18 cellular contexts compared by ENCODE assay signal in genomic region chr4:859496-859895, GRCh38. TPM values are rescaled to one million over a fixed set of nuclear protein-coding genes. Genes with fewer than 3 reads are reported as not detected.
A peak's percentile ranks its signal among the peaks of the same experiment; 100 is the strongest.
DNase-seq lines count a peak whose midpoint lies in the region; ATAC-seq, FAIRE-seq and TF ChIP-seq lines count a peak whose summit lies in the region.
"Had no signal": no experiment of that assay in that cellular context is flagged by ENCODE, and none has a peak within 500 bp of the region (broad histone marks: within the 10 kb centered on the region; RNA-seq: fewer than 3 reads in every experiment).

No MANE protein-coding gene starts in this region.

- H4K8ac ChIP-seq in H9 (replicated peaks; ENCODE audit: insufficient read length, low read depth, low read length), result no peak overlapping the region

- H2BK12ac ChIP-seq in H9 (ENCODE audit: insufficient read length, low read depth, low read length), result no peak overlapping the region

- H3K4me3 Mint-ChIP-seq in astrocyte (ENCODE audit: unreplicated experiment) (no peak overlapping the region), nephron progenitor cell (no peak overlapping the region), H9 (no peak overlapping the region)
- H3K4me3 Mint-ChIP-seq: CD4-positive, alpha-beta memory T cell; GM23338 had no signal

- H3K56ac ChIP-seq in H9 (ENCODE audit: insufficient read length, low read depth, low read length), result no peak overlapping the region

- WGBS in H9 (ENCODE audit: extremely low coverage, insufficient read length, low lambda C conversion rate), result no CpG with 5 or more reads among the region's 13 CpGs

- H3K27ac ChIP-seq in RWPE2 (ENCODE audit: poor library complexity, severe bottlenecking), result no peak overlapping the region
- no peak overlapping the region for H3K27ac ChIP-seq in astrocyte (ENCODE audit: low read depth, low read length)
- H3K27ac ChIP-seq in upper lobe of right lung, result no peak overlapping the region
- H3K27ac ChIP-seq in H9 (ENCODE audit: insufficient read length, low read depth, low read length), result no peak overlapping the region
- H3K27ac ChIP-seq: A549, C4-2B had no signal

- H3K9me3 Mint-ChIP-seq in astrocyte (ENCODE audit: unreplicated experiment) (peaks cover 3% of the 10 kb centered on the region), nephron progenitor cell (no peaks in the 10 kb centered on the region), H9 (peaks cover 0 to 6% of the 10 kb centered on the region in 2 experiments; a peak in 1 of 5 replicates)

- no peak overlapping the region for H3K4ac ChIP-seq in H9 (ENCODE audit: low read depth, low read length)

- H3K36me3 Mint-ChIP-seq in astrocyte (ENCODE audit: low read depth, unreplicated experiment), result peaks cover 56% of the 10 kb centered on the region
- H3K36me3 Mint-ChIP-seq in nephron progenitor cell (ENCODE audit: low read depth), result peaks cover 84% of the 10 kb centered on the region
- peaks cover 33 to 74% (median 72%) of the 10 kb centered on the region in 3 experiments for H3K36me3 Mint-ChIP-seq in H9 (ENCODE audit: insufficient read depth in 1 of 3, low read depth in 3 of 3)

- H2AFZ ChIP-seq in astrocyte (ENCODE audit: low read depth, low read length), result no peak overlapping the region
- H2AFZ ChIP-seq in H9 (ENCODE audit: low read length), result no peak overlapping the region
- H2AFZ ChIP-seq: GM23338 had no signal

- H2BK120ac ChIP-seq in H9 (ENCODE audit: low read depth, low read length, poor library complexity, severe bottlenecking), result no peak overlapping the region

- H3K4me1 Mint-ChIP-seq in astrocyte (ENCODE audit: low read depth, unreplicated experiment) (no peaks in the 10 kb centered on the region), nephron progenitor cell (peaks cover 19% of the 10 kb centered on the region), H9 (no peaks in the 10 kb centered on the region)
- H3K4me1 Mint-ChIP-seq: GM23338 had no signal

- H2AK5ac ChIP-seq in H9 (ENCODE audit: insufficient read length, low read length), result no peak overlapping the region

- H3K27me3 Mint-ChIP-seq in astrocyte (ENCODE audit: low read depth, unreplicated experiment), result no peaks in the 10 kb centered on the region
- no peaks in the 10 kb centered on the region for H3K27me3 Mint-ChIP-seq in nephron progenitor cell (ENCODE audit: low read depth, poor library complexity)
- H3K27me3 Mint-ChIP-seq in H9 (ENCODE audit: low read depth), result no peaks in the 10 kb centered on the region
- H3K27me3 Mint-ChIP-seq: CD4-positive, alpha-beta memory T cell had no signal

- no peak overlapping the region for H3K18ac ChIP-seq in H9 (ENCODE audit: insufficient read length, low read depth, low read length)

- no peaks in the 10 kb centered on the region for H3K27me3 ChIP-seq in RWPE2 (ENCODE audit: insufficient read depth, poor library complexity, severe bottlenecking)
- no peaks in the 10 kb centered on the region for H3K27me3 ChIP-seq in astrocyte (ENCODE audit: insufficient read depth, low read length)
- no peaks in the 10 kb centered on the region for H3K27me3 ChIP-seq in upper lobe of right lung
- H3K27me3 ChIP-seq in H9 (ENCODE audit: insufficient read depth, low read length), result no peaks in the 10 kb centered on the region
- H3K27me3 ChIP-seq: BE2C had no signal

- no peak overlapping the region for H3K4me2 ChIP-seq in astrocyte (ENCODE audit: low read length)
- no peak overlapping the region for H3K4me2 ChIP-seq in H9 (ENCODE audit: insufficient read depth, insufficient read length, low read length)
- H3K4me2 ChIP-seq: A549, GM23338 had no signal

- H3K9ac ChIP-seq in astrocyte (ENCODE audit: low read length) (no peak overlapping the region), H9 (ENCODE audit: extremely low read depth, insufficient read length, low read length) (no peak overlapping the region)

- H3K79me1 ChIP-seq in H9 (ENCODE audit: insufficient read depth, low read depth, low read length, poor library complexity, severe bottlenecking), result no peaks in the 10 kb centered on the region

- H3K23ac ChIP-seq in H9 (ENCODE audit: insufficient read length, low read depth, low read length), result no peak overlapping the region

- H4K91ac ChIP-seq in H9 (ENCODE audit: insufficient read length, low read depth, low read length), result no peak overlapping the region

- no peak overlapping the region for H2BK20ac ChIP-seq in H9 (ENCODE audit: low read depth, low read length, poor library complexity, severe bottlenecking)

- ATAC-seq in RWPE2 (ENCODE audit: low read depth) (no peak), upper lobe of right lung (no peak)
- ATAC-seq: A549, GM23338 had no signal

- no peak overlapping the region for H2BK15ac ChIP-seq in H9 (ENCODE audit: low read depth, low read length)

- no peak overlapping the region for H3T11ph ChIP-seq in H9 (ENCODE audit: low read length)

- H4K20me1 ChIP-seq in astrocyte (ENCODE audit: insufficient read depth, low read length), result peaks cover 12% of the 10 kb centered on the region
- H4K20me1 ChIP-seq in H9 (ENCODE audit: control insufficient read depth, insufficient read depth, insufficient read length), result no peaks in the 10 kb centered on the region

- H3K14ac ChIP-seq in H9 (ENCODE audit: insufficient read depth, low read length), result no peak overlapping the region

- no peaks in the 10 kb centered on the region for H3K9me3 ChIP-seq in RWPE2 (ENCODE audit: severe bottlenecking)
- no peaks in the 10 kb centered on the region for H3K9me3 ChIP-seq in astrocyte (ENCODE audit: insufficient read depth, low read depth, low read length)
- no peaks in the 10 kb centered on the region for H3K9me3 ChIP-seq in upper lobe of right lung
- H3K9me3 ChIP-seq in H9 (ENCODE audit: control insufficient read depth, low read depth, low read length), result no peaks in the 10 kb centered on the region
- H3K9me3 ChIP-seq: A549, BE2C, HAP-1 had no signal

- FAIRE-seq in astrocyte (lab: Jason Lieb, UNC), result no peak
- FAIRE-seq: A549, D721Med, G401.6, GM12891 had no signal

- H3K79me2 ChIP-seq in astrocyte (ENCODE audit: insufficient read depth, low read length), result no peaks in the 10 kb centered on the region
- no peaks in the 10 kb centered on the region for H3K79me2 ChIP-seq in H9 (ENCODE audit: insufficient read depth, low read length)

- H3K36me3 ChIP-seq in RWPE2 (ENCODE audit: low read depth) (peaks cover 48% of the 10 kb centered on the region), astrocyte (ENCODE audit: insufficient read depth, low read length) (peaks cover 19% of the 10 kb centered on the region), upper lobe of right lung (peaks cover 85% of the 10 kb centered on the region)

- no peaks in the 10 kb centered on the region for H3K23me2 ChIP-seq in H9 (ENCODE audit: insufficient read length, low read depth, low read length, poor library complexity, severe bottlenecking)

- DNase-seq in RWPE2 (ENCODE audit: low spot score) (peak; percentile 36), astrocyte (ENCODE audit: low read depth) (no peak), nephron progenitor cell (no peak), upper lobe of right lung (peak; percentile 50), HuH-7.5 (ENCODE audit: low spot score) (no peak), H9 (no peak)
- DNase-seq: BE2C; CD4-positive, alpha-beta memory T cell; DMS153; DMS79 treated with DMSO at 0.1 percent for 48 hours; EL had no signal

- H3K4me1 ChIP-seq in RWPE2 (ENCODE audit: insufficient read depth, poor library complexity, severe bottlenecking) (no peaks in the 10 kb centered on the region), astrocyte (ENCODE audit: insufficient read depth, low read length) (no peaks in the 10 kb centered on the region), upper lobe of right lung (no peaks in the 10 kb centered on the region), H9 (ENCODE audit: insufficient read depth, low read length) (no peaks in the 10 kb centered on the region)
- H3K4me1 ChIP-seq: A549, BE2C, HAP-1 had no signal

- TF ChIP-seq CTCF in RWPE2 (IDR thresholded peaks at IDR 0.05; ENCODE audit: poor library complexity, severe bottlenecking) (no peak), astrocyte (IDR thresholded peaks at IDR 0.05; ENCODE audit: insufficient read depth, low read depth, low read length) (no peak), nephron progenitor cell (IDR thresholded peaks at IDR 0.05) (no peak), upper lobe of right lung (IDR thresholded peaks at IDR 0.05) (no peak), H9 (conservative IDR thresholded peaks at IDR 0.05) (no peak)

- H3K4me3 ChIP-seq in RWPE2 (ENCODE audit: severe bottlenecking) (no peak overlapping the region), astrocyte (ENCODE audit: insufficient read depth, low read depth, low read length) (no peak overlapping the region), upper lobe of right lung (no peak overlapping the region)
- H3K4me3 ChIP-seq: A549, GM23338, HAP-1 had no signal

- H2BK5ac ChIP-seq in H9 (ENCODE audit: insufficient read length, low read length), result no peak overlapping the region

- H3K27ac Mint-ChIP-seq in astrocyte (ENCODE audit: unreplicated experiment) (peak overlapping the region; percentile 58), nephron progenitor cell (peak overlapping the region; percentile 82), H9 (no peak overlapping the region; a peak in 1 of 7 replicates)
- H3K27ac Mint-ChIP-seq: GM23338 had no signal

- intact Hi-C loops in upper lobe of right lung (cut with DNase I), result no loop called here

- H4K5ac ChIP-seq in H9 (ENCODE audit: insufficient read length, low read depth, low read length), result no peak overlapping the region

RNA-seq across cellular contexts. Expression of gene CPLX1, which starts 33.6 kb away (rescaled TPM):
- total RNA-seq in astrocyte (0.41 and 1.9 TPM in 2 replicates), upper lobe of right lung (5.2 TPM), H9 (2021) (0.48 and 0.90 TPM in 2 replicates)

Comparison
In these comparisons a context has a peak if more than half of its experiments do, and no peak if none do; other contexts are left out.
1. DNase-seq: peak in RWPE2 (single experiment) and upper lobe of right lung (single experiment); none in astrocyte (single experiment), nephron progenitor cell (single experiment), HuH-7.5 (single experiment) and H9 (single experiment).
2. H3K27ac Mint-ChIP-seq: peak in astrocyte (single experiment) and nephron progenitor cell (single experiment); none in H9 (0 of 3).